In genomic region chr10:89302628-89303027, GRCh38 we compare ENCODE assay signal across 7 cellular contexts. TPM values are rescaled to one million over a fixed set of nuclear protein-coding genes. Genes with fewer than 3 reads are reported as not detected.
DNase-seq lines count a peak whose midpoint lies in the region; ATAC-seq and TF ChIP-seq lines count a peak whose summit lies in the region.

No MANE protein-coding gene starts in this region.

- no peak for ATAC-seq in activated CD8-positive, alpha-beta T cell treated with anti-CD3 and anti-CD28 coated beads for 36 hours
- ATAC-seq in left ventricle myocardium superior = peak; percentile 49
- no peak for ATAC-seq in stimulated activated naive B cell treated with anti-CD40 and anti-IgM and Interleukin-4, amounts not matched to agents 10 μg/mL and 1 μg/mL and 100 μg/mL, for 72 hours (replicated peaks)

- intact Hi-C loops in activated CD8-positive, alpha-beta T cell treated with anti-CD3 and anti-CD28 coated beads for 36 hours (cut with micrococcal nuclease) = no loop called here
- intact Hi-C loops in left ventricle myocardium superior (cut with micrococcal nuclease) = no loop called here

- H3K27ac Mint-ChIP-seq in HFFc6 = peak overlapping the region; percentile 94
- H3K27ac Mint-ChIP-seq in activated CD8-positive, alpha-beta T cell treated with anti-CD3 and anti-CD28 coated beads for 36 hours = no peak overlapping the region
- H3K27ac Mint-ChIP-seq in stimulated activated naive B cell treated with anti-CD40 and anti-IgM and Interleukin-4, amounts not matched to agents 10 μg/mL and 1 μg/mL and 100 μg/mL, for 72 hours = peak overlapping the region; percentile 95

- peaks cover 15% of the 10 kb centered on the region for H3K36me3 Mint-ChIP-seq in HFFc6 (ENCODE audit: low read depth)
- H3K36me3 Mint-ChIP-seq in activated CD8-positive, alpha-beta T cell treated with anti-CD3 and anti-CD28 coated beads for 36 hours (ENCODE audit: low read depth) = peaks cover 27% of the 10 kb centered on the region
- peaks cover 7 to 16% of the 10 kb centered on the region in 2 donors for H3K36me3 Mint-ChIP-seq in stimulated activated naive B cell treated with anti-CD40 and anti-IgM and Interleukin-4, amounts not matched to agents 10 μg/mL and 1 μg/mL and 100 μg/mL, for 72 hours

- DNase-seq in HFFc6 (no peak), left ventricle myocardium superior (no peak), NCI-H1105 treated with DMSO at 0.1 percent for 48 hours (lab: John Stamatoyannopoulos, UW) (no peak), NCI-H2081 treated with DMSO at 0.1 percent for 48 hours (lab: John Stamatoyannopoulos, UW) (no peak)
- DNase-seq in activated CD8-positive, alpha-beta T cell treated with anti-CD3 and anti-CD28 coated beads for 36 hours = no peak
- DNase-seq in stimulated activated naive B cell treated with anti-CD40 and anti-IgM and Interleukin-4, amounts not matched to agents 10 μg/mL and 1 μg/mL and 100 μg/mL, for 72 hours = no peak
- no peak for DNase-seq in effector CD8-positive, alpha-beta T cell (lab: John Stamatoyannopoulos, UW)

- CTCF ChIA-PET in activated CD8-positive, alpha-beta T cell treated with anti-CD3 and anti-CD28 coated beads for 36 hours (lab: Charles Lee) = interaction anchor here (0.9 to 2.0 kb wide), 4 partner anchors 10 to 115 kb away, joined by 3 to 13 read pairs (median 4); no protein-coding TSS in a partner anchor

- no peak for TF ChIP-seq CTCF in HFFc6 (IDR thresholded peaks at IDR 0.05)
- TF ChIP-seq CTCF in activated CD8-positive, alpha-beta T cell treated with anti-CD3 and anti-CD28 coated beads for 36 hours (IDR thresholded peaks at IDR 0.05) = no peak

- peaks cover 3% of the 10 kb centered on the region for H3K27me3 Mint-ChIP-seq in HFFc6 (ENCODE audit: insufficient read depth)
- H3K27me3 Mint-ChIP-seq in activated CD8-positive, alpha-beta T cell treated with anti-CD3 and anti-CD28 coated beads for 36 hours = peaks cover 1% of the 10 kb centered on the region
- no peaks in the 10 kb centered on the region for H3K27me3 Mint-ChIP-seq in stimulated activated naive B cell treated with anti-CD40 and anti-IgM and Interleukin-4, amounts not matched to agents 10 μg/mL and 1 μg/mL and 100 μg/mL, for 72 hours

- peaks cover 72% of the 10 kb centered on the region for H3K4me1 Mint-ChIP-seq in HFFc6 (ENCODE audit: low read depth)
- peaks cover 29% of the 10 kb centered on the region for H3K4me1 Mint-ChIP-seq in activated CD8-positive, alpha-beta T cell treated with anti-CD3 and anti-CD28 coated beads for 36 hours (ENCODE audit: low read depth)
- H3K4me1 Mint-ChIP-seq in stimulated activated naive B cell treated with anti-CD40 and anti-IgM and Interleukin-4, amounts not matched to agents 10 μg/mL and 1 μg/mL and 100 μg/mL, for 72 hours = peaks cover 20 to 43% of the 10 kb centered on the region in 2 donors

- H3K4me3 Mint-ChIP-seq in HFFc6 = peak overlapping the region; percentile 86
- peak overlapping the region; percentile 84 for H3K4me3 Mint-ChIP-seq in activated CD8-positive, alpha-beta T cell treated with anti-CD3 and anti-CD28 coated beads for 36 hours
- H3K4me3 Mint-ChIP-seq in stimulated activated naive B cell treated with anti-CD40 and anti-IgM and Interleukin-4, amounts not matched to agents 10 μg/mL and 1 μg/mL and 100 μg/mL, for 72 hours = peak overlapping the region; percentile 85 to 87

- 0 out of 2 replicates have a peak, but pooled peaks cover 5% of the 10 kb centered on the region for H3K9me3 Mint-ChIP-seq in HFFc6
- H3K9me3 Mint-ChIP-seq in activated CD8-positive, alpha-beta T cell treated with anti-CD3 and anti-CD28 coated beads for 36 hours = peaks cover 14% of the 10 kb centered on the region
- peaks cover 0 to 2% of the 10 kb centered on the region in 2 donors for H3K9me3 Mint-ChIP-seq in stimulated activated naive B cell treated with anti-CD40 and anti-IgM and Interleukin-4, amounts not matched to agents 10 μg/mL and 1 μg/mL and 100 μg/mL, for 72 hours

- POLR2A ChIA-PET in activated CD8-positive, alpha-beta T cell treated with anti-CD3 and anti-CD28 coated beads for 36 hours (lab: Charles Lee) = no interaction called here

RNA-seq across cellular contexts. Expression of gene IFIT2, which starts 0.8 kb away (rescaled TPM):
- 10 to 100 TPM in 5 of 6 experiments, 1 to 10 TPM in 1; 8.7 to 14.1 (median 13.0) TPM for total RNA-seq in HFFc6 (2021; fragmentation: NEBNext Ultra II Directional; extraction: Animal tissue kit (Norgen Biotek cat#: 25700))
- 10 to 100 TPM; 39.2 to 41.6 TPM for total RNA-seq in activated CD8-positive, alpha-beta T cell treated with anti-CD3 and anti-CD28 coated beads for 36 hours
- total RNA-seq in left ventricle myocardium superior = 7.0 TPM

RNA-seq across cellular contexts. Expression of gene IFIT3, which starts 25.2 kb away (rescaled TPM):
- total RNA-seq in HFFc6 (2021; fragmentation: NEBNext Ultra II Directional; extraction: Animal tissue kit (Norgen Biotek cat#: 25700)) = 10 to 100 TPM; 11.5 to 18.6 (median 18.0) TPM
- total RNA-seq in activated CD8-positive, alpha-beta T cell treated with anti-CD3 and anti-CD28 coated beads for 36 hours = 10 to 100 TPM; 20.4 to 21.8 TPM
- 8.8 TPM for total RNA-seq in left ventricle myocardium superior

RNA-seq across cellular contexts. Expression of gene LIPA, which starts 51.1 kb away (rescaled TPM):
- 100 to 1,000 TPM; 108 to 212 (median 122) TPM for total RNA-seq in HFFc6 (2021; fragmentation: NEBNext Ultra II Directional; extraction: Animal tissue kit (Norgen Biotek cat#: 25700))
- 10 to 100 TPM; 20.4 to 20.7 TPM for total RNA-seq in activated CD8-positive, alpha-beta T cell treated with anti-CD3 and anti-CD28 coated beads for 36 hours
- 16.5 TPM for total RNA-seq in left ventricle myocardium superior
